In genomic region chr9:37081507-37081906, GRCh38 we compare ENCODE assay signal across 13 cellular contexts. TPM values are rescaled to one million over a fixed set of nuclear protein-coding genes. Genes with fewer than 3 reads are reported as not detected.
DNase-seq lines count a peak whose midpoint lies in the region; ATAC-seq and TF ChIP-seq lines count a peak whose summit lies in the region.
"Not testable (repeated sequence)": the region's sequence is repeated elsewhere in the genome, so short reads cannot be mapped to it uniquely, and the experiment has no call there.
"Had no signal": no experiment of that assay in that cellular context is flagged by ENCODE, and none has a peak within 500 bp of the region (broad histone marks: within the 10 kb centered on the region; RNA-seq: fewer than 3 reads in every experiment).

No MANE protein-coding gene starts in this region.

- H3K18ac ChIP-seq in mesenchymal stem cell (ENCODE audit: low read depth in 1 of 2, low read length in 2 of 2) = not testable (repeated sequence)

- peaks cover 23% of the 10 kb centered on the region for H3K4me1 ChIP-seq in A673 (ENCODE audit: insufficient read depth, low read length, poor library complexity, severe bottlenecking)
- H3K4me1 ChIP-seq in mesenchymal stem cell (ENCODE audit: control insufficient read depth, insufficient read depth, low read depth, low read length) = not testable (repeated sequence)

- peak overlapping the region; percentile 79 for H3K4me3 ChIP-seq in A673 (ENCODE audit: low read depth, low read length, poor library complexity, severe bottlenecking)
- H3K4me3 ChIP-seq in GM06990 (replicated peaks; ENCODE audit: low read depth, low read length) = peak overlapping the region; percentile 98; the same call in 1 of the 2 replicates
- H3K4me3 ChIP-seq in NB4 (ENCODE audit: low read depth, low read length) = peak overlapping the region; percentile 76
- H3K4me3 ChIP-seq in mesenchymal stem cell (ENCODE audit: insufficient read depth in 1 of 2, low read depth in 1 of 2, low read length in 2 of 2) = peak overlapping the region in 1 of 2 experiments; percentile 91

- not testable (repeated sequence) for DNase-seq in A673 (ENCODE audit: low spot score); GM06990 (ENCODE audit: extremely low read depth, insufficient read length); NB4 (ENCODE audit: low read depth); WTC11 (ENCODE audit: low spot score); activated T-helper 1 cell treated with anti-CD3 and anti-CD28 coated beads, Interleukin-12 subunit alpha, Interleukin-12 subunit beta, Interleukin-2, Interleukin-4 antibody, amounts not matched to agents 30 ng/mL and 10 ng/mL and 1 ng/mL, durations not matched to agents 14 hours and 24 hours and 36 hours (ENCODE audit: low spot score); MCF 10A (ENCODE audit: unreplicated experiment); mesenchymal stem cell; osteocyte (ENCODE audit: extremely low spot score, unreplicated experiment)

- peak overlapping the region; percentile 96 for H3K4me3 Mint-ChIP-seq in WTC11
- H3K4me3 Mint-ChIP-seq in activated T-helper 1 cell treated with anti-CD3 and anti-CD28 coated beads, Interleukin-12 subunit alpha, Interleukin-12 subunit beta, Interleukin-2, Interleukin-4 antibody, amounts not matched to agents 30 ng/mL and 10 ng/mL and 1 ng/mL, durations not matched to agents 14 hours and 24 hours and 36 hours = peak overlapping the region; percentile 95
- peak overlapping the region; percentile 88 for H3K4me3 Mint-ChIP-seq in MCF 10A (ENCODE audit: unreplicated experiment)
- H3K4me3 Mint-ChIP-seq in osteocyte (ENCODE audit: unreplicated experiment) = peak overlapping the region; percentile 98

- not testable (repeated sequence) for H3K23ac ChIP-seq in mesenchymal stem cell (ENCODE audit: low read length in 2 of 2)

- not testable (repeated sequence) for H2BK5ac ChIP-seq in mesenchymal stem cell (ENCODE audit: low read depth, low read length, poor library complexity, severe bottlenecking)

- not testable (repeated sequence) for H3K4me2 ChIP-seq in mesenchymal stem cell (ENCODE audit: low read length, poor library complexity, severe bottlenecking)

- not testable (repeated sequence) for ATAC-seq in WTC11

- not testable (repeated sequence) for H3K27ac ChIP-seq in A673 (ENCODE audit: low read depth, low read length, poor library complexity, severe bottlenecking); mesenchymal stem cell (ENCODE audit: low read length, poor library complexity, severe bottlenecking)

- peaks cover 36% of the 10 kb centered on the region for H3K4me1 Mint-ChIP-seq in WTC11
- peaks cover 53% of the 10 kb centered on the region for H3K4me1 Mint-ChIP-seq in activated T-helper 1 cell treated with anti-CD3 and anti-CD28 coated beads, Interleukin-12 subunit alpha, Interleukin-12 subunit beta, Interleukin-2, Interleukin-4 antibody, amounts not matched to agents 30 ng/mL and 10 ng/mL and 1 ng/mL, durations not matched to agents 14 hours and 24 hours and 36 hours (ENCODE audit: low read depth)
- H3K4me1 Mint-ChIP-seq in MCF 10A (ENCODE audit: insufficient read depth, unreplicated experiment) = peaks cover 27% of the 10 kb centered on the region
- H3K4me1 Mint-ChIP-seq in osteocyte (ENCODE audit: unreplicated experiment) = peaks cover 32% of the 10 kb centered on the region

- H2BK15ac ChIP-seq in mesenchymal stem cell (ENCODE audit: low read depth, poor library complexity, severe bottlenecking) = not testable (repeated sequence)

- H3K9me3 ChIP-seq in A673 (ENCODE audit: low read depth, low read length, poor library complexity, severe bottlenecking); mesenchymal stem cell (ENCODE audit: control insufficient read depth, low read length): not testable (repeated sequence)

- H3K79me1 ChIP-seq in mesenchymal stem cell (replicated peaks; ENCODE audit: low read length, poor library complexity, severe bottlenecking) = peaks cover 14% of the 10 kb centered on the region

- H3K4ac ChIP-seq in mesenchymal stem cell (ENCODE audit: low read depth in 1 of 2, low read length in 2 of 2) = not testable (repeated sequence)

- not testable (repeated sequence) for H3K27me3 ChIP-seq in A673 (replicated peaks; ENCODE audit: insufficient read depth, low read depth, low read length, poor library complexity); GM06990 (replicated peaks; ENCODE audit: control insufficient read depth, insufficient read depth, low read length); mesenchymal stem cell (ENCODE audit: control insufficient read depth in 1 of 2, insufficient read depth in 1 of 2, low read length in 2 of 2)

- WGBS in mesenchymal stem cell = 97% methylated on average over 16 of the region's 20 CpGs

- not testable (repeated sequence) for H2AFZ ChIP-seq in mesenchymal stem cell (ENCODE audit: low read depth, low read length)

- not testable (repeated sequence) for TF ChIP-seq CTCF in A673 (conservative IDR thresholded peaks at IDR 0.05; ENCODE audit: low read depth, low read length); GM06990 (IDR thresholded peaks at IDR 0.05; ENCODE audit: insufficient read depth, low read length, poor library complexity, severe bottlenecking); NB4 (IDR thresholded peaks at IDR 0.05; ENCODE audit: low read depth, low read length); WTC11 (IDR thresholded peaks at IDR 0.05); MCF 10A (IDR thresholded peaks at IDR 0.05; ENCODE audit: unreplicated experiment); osteocyte (IDR thresholded peaks at IDR 0.05)

- CTCF ChIA-PET in A673 (lab: Charles Lee) = not testable (repeated sequence)
- CTCF ChIA-PET in WTC11 (lab: Charles Lee) (interaction anchor here (1.9 kb wide), 1 partner anchor 86 kb away, joined by 4 read pairs; no protein-coding TSS in a partner anchor), MCF 10A (lab: Yijun Ruan, JAX) (interaction anchor here (2.2 kb wide), 1 partner anchor 208 kb away, joined by 10 read pairs; no protein-coding TSS in a partner anchor)

- H4K8ac ChIP-seq in mesenchymal stem cell (ENCODE audit: low read length) = not testable (repeated sequence)

- H3K9me3 Mint-ChIP-seq in WTC11; activated T-helper 1 cell treated with anti-CD3 and anti-CD28 coated beads, Interleukin-12 subunit alpha, Interleukin-12 subunit beta, Interleukin-2, Interleukin-4 antibody, amounts not matched to agents 30 ng/mL and 10 ng/mL and 1 ng/mL, durations not matched to agents 14 hours and 24 hours and 36 hours; MCF 10A (ENCODE audit: unreplicated experiment); osteocyte (ENCODE audit: unreplicated experiment): not testable (repeated sequence)

- not testable (repeated sequence) for H3K36me3 Mint-ChIP-seq in WTC11; osteocyte (ENCODE audit: unreplicated experiment)
- H3K36me3 Mint-ChIP-seq in activated T-helper 1 cell treated with anti-CD3 and anti-CD28 coated beads, Interleukin-12 subunit alpha, Interleukin-12 subunit beta, Interleukin-2, Interleukin-4 antibody, amounts not matched to agents 30 ng/mL and 10 ng/mL and 1 ng/mL, durations not matched to agents 14 hours and 24 hours and 36 hours (ENCODE audit: low read depth) = peaks cover 17% of the 10 kb centered on the region
- H3K36me3 Mint-ChIP-seq in MCF 10A (ENCODE audit: insufficient read depth, unreplicated experiment) = peaks cover 18% of the 10 kb centered on the region

- H3K36me3 ChIP-seq in A673 (ENCODE audit: insufficient read depth, low read length, poor library complexity, severe bottlenecking); GM06990 (ENCODE audit: control insufficient read depth, insufficient read depth, low read length); mesenchymal stem cell (ENCODE audit: control insufficient read depth in 1 of 2, insufficient read depth in 2 of 2, low read depth in 1 of 2, low read length in 2 of 2): not testable (repeated sequence)

- peak overlapping the region; percentile 93 for H3K9ac ChIP-seq in mesenchymal stem cell (ENCODE audit: low read length)

- H2BK12ac ChIP-seq in mesenchymal stem cell (ENCODE audit: low read length in 2 of 2) = not testable (repeated sequence)

- peaks cover 15% of the 10 kb centered on the region for H3K27me3 Mint-ChIP-seq in WTC11 (ENCODE audit: low read depth)
- H3K27me3 Mint-ChIP-seq in activated T-helper 1 cell treated with anti-CD3 and anti-CD28 coated beads, Interleukin-12 subunit alpha, Interleukin-12 subunit beta, Interleukin-2, Interleukin-4 antibody, amounts not matched to agents 30 ng/mL and 10 ng/mL and 1 ng/mL, durations not matched to agents 14 hours and 24 hours and 36 hours (ENCODE audit: insufficient read depth); MCF 10A (ENCODE audit: insufficient read depth, unreplicated experiment); osteocyte (ENCODE audit: unreplicated experiment): not testable (repeated sequence)

- H3K14ac ChIP-seq in mesenchymal stem cell (ENCODE audit: low read length in 2 of 2) = not testable (repeated sequence)

- TF ChIP-seq POLR2A in NB4 (IDR thresholded peaks at IDR 0.05; ENCODE audit: extremely low read depth, insufficient read length) = not testable (repeated sequence)

- POLR2A ChIA-PET in A673 (lab: Charles Lee; ENCODE audit: low non-redundant PET); WTC11 (lab: Charles Lee): not testable (repeated sequence)
- POLR2A ChIA-PET in MCF 10A (lab: Yijun Ruan, JAX) = interaction anchor here (2.8 to 6.9 kb wide), 2 partner anchors 10 to 39 kb away, joined by 18 to 63 read pairs; partner anchors contain the start of gene ZCCHC7

- not testable (repeated sequence) for H3K27ac Mint-ChIP-seq in WTC11; activated T-helper 1 cell treated with anti-CD3 and anti-CD28 coated beads, Interleukin-12 subunit alpha, Interleukin-12 subunit beta, Interleukin-2, Interleukin-4 antibody, amounts not matched to agents 30 ng/mL and 10 ng/mL and 1 ng/mL, durations not matched to agents 14 hours and 24 hours and 36 hours; MCF 10A (ENCODE audit: low read depth, unreplicated experiment); osteocyte (ENCODE audit: unreplicated experiment)

- intact Hi-C loops in A673 (cut with micrococcal nuclease; ENCODE audit: unreplicated experiment) = loop anchor here (10.0 kb wide), 1 partner anchor 133 kb away; no protein-coding TSS in a partner anchor
- intact Hi-C loops in activated T-helper 1 cell treated with anti-CD3 and anti-CD28 coated beads, Interleukin-12 subunit alpha, Interleukin-12 subunit beta, Interleukin-2, Interleukin-4 antibody, amounts not matched to agents 30 ng/mL and 10 ng/mL and 1 ng/mL, durations not matched to agents 14 hours and 24 hours and 36 hours (cut with micrococcal nuclease) = loop anchor here (2.0 to 5.0 kb wide), 2 partner anchors 131 to 209 kb away; no protein-coding TSS in a partner anchor
- intact Hi-C loops in MCF 10A (cut with micrococcal nuclease) = not testable (repeated sequence)

- not testable (repeated sequence) for BruUV-seq in A673 (replicated peaks; lab: Mats Ljungman, UMichigan); MCF 10A (replicated peaks; lab: Mats Ljungman, UMichigan)

- H4K91ac ChIP-seq in mesenchymal stem cell (ENCODE audit: low read length) = not testable (repeated sequence)

- not testable (repeated sequence) for H2AK5ac ChIP-seq in mesenchymal stem cell (ENCODE audit: low read length, severe bottlenecking)

- H2BK120ac ChIP-seq in mesenchymal stem cell (ENCODE audit: low read depth, low read length) = not testable (repeated sequence)

RNA-seq across cellular contexts. Expression of gene ZCCHC7, which starts 38.9 kb away (rescaled TPM):
- total RNA-seq in A673 (2021) (26.0 and 27.9 TPM in 2 replicates), WTC11 (2021) (25.6 to 30.1 TPM (median 27.2 TPM) in 3 replicates), MCF 10A (2022) (34.0 and 41.7 TPM in 2 replicates), osteocyte (22.8 and 27.1 TPM in 2 replicates)
- 22.1 and 26.0 TPM in 2 replicates for total RNA-seq in activated T-helper 1 cell treated with anti-CD3 and anti-CD28 coated beads, Interleukin-12 subunit alpha, Interleukin-12 subunit beta, Interleukin-2, Interleukin-4 antibody, amounts not matched to agents 30 ng/mL and 10 ng/mL and 1 ng/mL, durations not matched to agents 14 hours and 24 hours and 36 hours
- polyA plus RNA-seq in mesenchymal stem cell (2013, experiment 1 of 2) = 27.6 TPM
- polyA plus RNA-seq in mesenchymal stem cell (2013, experiment 2 of 2) = 28.3 TPM

RNA-seq across cellular contexts. Expression of gene PAX5, which starts 47.4 kb away (rescaled TPM):
- total RNA-seq in A673 (2021) (3.3 and 5.5 TPM in 2 replicates), WTC11 (2021) (3.5 to 6.6 TPM (median 4.4 TPM) in 3 replicates), MCF 10A (2022) (not detected in 2 replicates), osteocyte (not detected in 2 replicates)
- 0.32 and 0.39 TPM in 2 replicates for total RNA-seq in activated T-helper 1 cell treated with anti-CD3 and anti-CD28 coated beads, Interleukin-12 subunit alpha, Interleukin-12 subunit beta, Interleukin-2, Interleukin-4 antibody, amounts not matched to agents 30 ng/mL and 10 ng/mL and 1 ng/mL, durations not matched to agents 14 hours and 24 hours and 36 hours
- polyA plus RNA-seq in mesenchymal stem cell (2013, experiment 1 of 2) = not detected
- not detected for polyA plus RNA-seq in mesenchymal stem cell (2013, experiment 2 of 2)
- total RNA-seq: bronchial epithelial cell, mesothelial cell of epicardium, pulmonary artery endothelial cell, skeletal muscle tissue had no signal
- polyA plus RNA-seq: foreskin keratinocyte had no signal
